ENCODE assay signal across 33 cellular contexts in genomic region chr13:23824355-23824754, GRCh38.
"Had no signal": no experiment of that assay in that cellular context is flagged by ENCODE, and none has a peak within 500 bp of the region (broad histone marks: within the 10 kb centered on the region; RNA-seq: fewer than 3 reads in every experiment).

No MANE protein-coding gene starts in this region.

- H3K27me3 ChIP-seq: gastroesophageal sphincter, hepatocyte, pancreas, sigmoid colon, stomach, transverse colon, uterus had no signal

- H3K4me2 ChIP-seq: hepatocyte had no signal

- ATAC-seq: activated CD8-positive, alpha-beta T cell treated with anti-CD3 and anti-CD28 coated beads for 36 hours; activated naive CD4-positive, alpha-beta T cell treated with anti-CD3 and anti-CD28 coated beads, Interleukin-2, amount 50 U/mL, for 72 hours; esophagus mucosa; gastroesophageal sphincter; left cardiac atrium; left ventricle myocardium superior; naive thymus-derived CD4-positive, alpha-beta T cell; pancreas; stimulated activated naive B cell treated with anti-CD40 and anti-IgM and Interleukin-4, amounts not matched to agents 10 μg/mL and 1 μg/mL and 100 μg/mL, for 72 hours; T-cell had no signal

- H3K4me3 Mint-ChIP-seq: activated B cell treated with CpG ODN at 0.5 μM for 24 hours; activated CD8-positive, alpha-beta T cell treated with anti-CD3 and anti-CD28 coated beads for 36 hours; central memory CD8-positive, alpha-beta T cell; dendritic cell treated with granulocyte-macrophage colony-stimulating factor and Interleukin-4, amounts not matched to agents 40 ng/mL and 50 ng/mL, for 4 days; endodermal cell; naive thymus-derived CD4-positive, alpha-beta T cell; neural crest cell; stimulated activated naive B cell treated with anti-CD40 and anti-IgM and Interleukin-4, amounts not matched to agents 10 μg/mL and 1 μg/mL and 100 μg/mL, for 72 hours; T-cell; T-helper 2 cell treated with Interferon-gamma antibody and Interleukin-4, amounts not matched to agents 5 μg/mL and 100 μg/mL, for 36 hours had no signal

- H3K27ac Mint-ChIP-seq: activated B cell treated with CpG ODN at 0.5 μM for 24 hours; activated CD8-positive, alpha-beta T cell treated with anti-CD3 and anti-CD28 coated beads for 36 hours; activated naive CD4-positive, alpha-beta T cell treated with anti-CD3 and anti-CD28 coated beads, Interleukin-2, amount 50 U/mL, for 72 hours; dendritic cell treated with granulocyte-macrophage colony-stimulating factor and Interleukin-4, amounts not matched to agents 40 ng/mL and 50 ng/mL, for 4 days; endodermal cell; stimulated activated naive B cell treated with anti-CD40 and anti-IgM and Interleukin-4, amounts not matched to agents 10 μg/mL and 1 μg/mL and 100 μg/mL, for 72 hours; T-cell; T-helper 2 cell treated with Interferon-gamma antibody and Interleukin-4, amounts not matched to agents 5 μg/mL and 100 μg/mL, for 36 hours had no signal

- H3K4me3 ChIP-seq: gastroesophageal sphincter, hepatocyte, pancreas, prostate gland, sigmoid colon, stomach, transverse colon, uterus had no signal

- H3K36me3 ChIP-seq: prostate gland, transverse colon, uterus had no signal

- H3K9me3 Mint-ChIP-seq: activated CD8-positive, alpha-beta T cell treated with anti-CD3 and anti-CD28 coated beads for 36 hours; activated naive CD4-positive, alpha-beta T cell treated with anti-CD3 and anti-CD28 coated beads, Interleukin-2, amount 50 U/mL, for 72 hours; central memory CD8-positive, alpha-beta T cell; dendritic cell treated with granulocyte-macrophage colony-stimulating factor and Interleukin-4, amounts not matched to agents 40 ng/mL and 50 ng/mL, for 4 days; stimulated activated naive B cell treated with anti-CD40 and anti-IgM and Interleukin-4, amounts not matched to agents 10 μg/mL and 1 μg/mL and 100 μg/mL, for 72 hours; T-helper 2 cell treated with Interferon-gamma antibody and Interleukin-4, amounts not matched to agents 5 μg/mL and 100 μg/mL, for 36 hours had no signal

- H2AFZ ChIP-seq: hepatocyte had no signal

- H3K79me2 ChIP-seq: hepatocyte had no signal

- H3K27ac ChIP-seq: gastroesophageal sphincter, hepatocyte, pancreas, sigmoid colon, stomach, transverse colon, uterus had no signal

- H3K4me1 ChIP-seq: gastroesophageal sphincter, pancreas, sigmoid colon, stomach, transverse colon, uterus had no signal

- H3K4me1 Mint-ChIP-seq: central memory CD8-positive, alpha-beta T cell; endodermal cell; stimulated activated naive B cell treated with anti-CD40 and anti-IgM and Interleukin-4, amounts not matched to agents 10 μg/mL and 1 μg/mL and 100 μg/mL, for 72 hours; T-cell had no signal

- H3K27me3 Mint-ChIP-seq: activated B cell treated with CpG ODN at 0.5 μM for 24 hours; activated CD8-positive, alpha-beta T cell treated with anti-CD3 and anti-CD28 coated beads for 36 hours; central memory CD8-positive, alpha-beta T cell; dendritic cell treated with granulocyte-macrophage colony-stimulating factor and Interleukin-4, amounts not matched to agents 40 ng/mL and 50 ng/mL, for 4 days; naive thymus-derived CD4-positive, alpha-beta T cell; stimulated activated naive B cell treated with anti-CD40 and anti-IgM and Interleukin-4, amounts not matched to agents 10 μg/mL and 1 μg/mL and 100 μg/mL, for 72 hours; T-cell had no signal

- DNase-seq: activated B cell treated with CpG ODN at 0.5 μM for 24 hours; activated CD4-positive, alpha-beta T cell treated with anti-CD3 and anti-CD28 coated beads, Interleukin-2, amount 50 U/mL, for 1 hour; activated CD8-positive, alpha-beta T cell treated with anti-CD3 and anti-CD28 coated beads for 36 hours; activated naive CD4-positive, alpha-beta T cell; activated T-cell treated with anti-CD3 and anti-CD28 coated beads, Interleukin-2, amount 50 U/mL, for 48 hours; anterior cingulate cortex; endodermal cell; islet precursor cell; left cardiac atrium; left ventricle myocardium superior; mammary epithelial cell; midbrain; naive thymus-derived CD4-positive, alpha-beta T cell; nucleus accumbens; pancreas; retina; sigmoid colon; stimulated activated CD4-positive, alpha-beta T cell treated with anti-CD3 and anti-CD28 coated beads, Interleukin-15, amount 100 ng/mL, for 24 hours; stimulated activated CD4-positive, alpha-beta T cell treated with anti-CD3 and anti-CD28 coated beads, Interleukin-2, amount 100 ng/mL, for 24 hours; stimulated activated naive B cell treated with anti-CD40 and anti-IgM and Interleukin-4, amounts not matched to agents 10 μg/mL and 1 μg/mL and 100 μg/mL, for 72 hours; stomach; T-cell; transverse colon; uterus had no signal

- H3K9me3 ChIP-seq: gastroesophageal sphincter, pancreas, prostate gland, sigmoid colon, stomach, transverse colon, uterus had no signal
